10 cellular contexts compared by ENCODE assay signal in the genomic region with DNA sequence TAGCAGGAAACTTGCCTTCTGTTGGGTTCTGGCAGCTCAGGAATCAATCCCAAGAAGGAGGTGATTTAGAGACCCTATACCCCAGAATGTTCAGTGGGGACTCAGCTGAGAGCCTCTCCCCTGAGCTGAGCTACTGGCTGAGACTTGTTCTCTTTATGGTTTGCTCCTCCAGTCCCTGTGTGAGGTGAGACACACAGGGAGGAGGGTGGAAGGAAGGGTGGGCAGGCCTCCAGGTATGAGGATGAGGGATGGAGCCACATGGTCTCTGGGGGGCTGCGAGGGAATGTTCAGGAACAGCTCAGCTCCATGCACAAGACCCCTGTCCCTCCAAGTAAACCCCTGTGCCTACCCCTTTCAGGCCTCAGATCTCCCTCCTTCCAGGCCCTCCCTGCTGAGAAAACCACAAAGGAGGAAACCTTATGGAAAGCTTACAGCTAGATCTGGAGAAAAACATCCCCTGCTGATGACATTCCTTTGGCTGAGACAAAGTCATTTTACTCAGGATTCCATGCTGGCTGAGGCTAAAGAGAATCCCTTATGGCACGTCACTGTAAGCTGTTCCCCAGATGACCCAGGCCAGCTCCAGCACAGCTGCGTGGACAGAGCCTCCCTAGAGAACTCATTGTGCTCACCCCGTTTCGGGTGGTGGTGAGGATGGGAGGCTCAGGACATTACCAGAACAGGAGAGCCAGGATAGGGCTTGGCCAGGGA.
A peak's percentile ranks its signal among the peaks of the same experiment; 100 is the strongest.
DNase-seq lines count a peak whose midpoint lies in the region; ATAC-seq and TF ChIP-seq lines count a peak whose summit lies in the region.
"Had no signal": no experiment of that assay in that cellular context is flagged by ENCODE, and none has a peak within 500 bp of the region (broad histone marks: within the 10 kb centered on the region; RNA-seq: fewer than 3 reads in every experiment).

No MANE protein-coding gene starts in this region.

- H3K36me3 ChIP-seq in BLaER1 (peaks cover 26% of the 10 kb centered on the region), heart right ventricle (no peaks in the 10 kb centered on the region)

- H3K4me2 ChIP-seq in BLaER1: peak overlapping the region; percentile 94

- H3K9me3 ChIP-seq in BLaER1 (no peaks in the 10 kb centered on the region), heart right ventricle (no peaks in the 10 kb centered on the region)

- H3K4me1 ChIP-seq in BLaER1: peaks cover 59% of the 10 kb centered on the region
- peaks cover 37 to 100% (median 86%) of the 10 kb centered on the region in 9 donors for H3K4me1 ChIP-seq in heart right ventricle

- ATAC-seq in heart right ventricle (peak; percentile 62 to 89 (median 78)), HG03175 (IDR thresholded peaks at IDR 0.05; ENCODE audit: unreplicated experiment) (no peak), HG02642 (IDR thresholded peaks at IDR 0.05; ENCODE audit: poor library complexity, unreplicated experiment) (no peak)

- no peak for TF ChIP-seq CTCF in heart right ventricle (IDR thresholded peaks at IDR 0.05)

- peak; percentile 73 for DNase-seq in amniotic epithelial cell (ENCODE audit: low read depth)
- peak; percentile 68 to 80 for DNase-seq in heart right ventricle
- DNase-seq in posterior cingulate gyrus: peak in 9 of 10 donors; percentile 57 to 96 (median 74)
- DNase-seq in KG1 (lab: John Stamatoyannopoulos, UW): no peak
- no peak for DNase-seq in MV-4-11 (lab: John Stamatoyannopoulos, UW)
- DNase-seq: activated CD4-positive, alpha-beta T cell treated with anti-CD3 and anti-CD28 coated beads for 1 hour; NCI-H2029 had no signal

- peak overlapping the region; percentile 88; the same call in 1 of the 2 replicates for H3K9ac ChIP-seq in BLaER1

- H3K27me3 ChIP-seq in BLaER1: no peaks in the 10 kb centered on the region
- peaks cover 0 to 16% (median 0%) of the 10 kb centered on the region in 7 donors for H3K27me3 ChIP-seq in heart right ventricle

- intact Hi-C loops in heart right ventricle (cut with DNase I) (loop anchor here in 1 of 10 donors (1.0 kb wide), 1 partner anchor 23 kb away; no protein-coding TSS in a partner anchor), posterior cingulate gyrus (cut with DNase I) (no loop called here)

- no peak overlapping the region for H3K4me3 ChIP-seq in BLaER1
- peak overlapping the region in 1 of 10 donors; percentile 82 for H3K4me3 ChIP-seq in heart right ventricle

- 9 to 15% methylated on average over 5 of the region's 5 CpGs for WGBS in heart right ventricle, 2 donors

- H3K27ac ChIP-seq in BLaER1 (peak overlapping the region; percentile 39), heart right ventricle (peak overlapping the region; percentile 77 to 97 (median 92))

- peaks cover 57% of the 10 kb centered on the region for H4K20me1 ChIP-seq in BLaER1

Comparison
In these comparisons a context has a peak if more than half of its experiments do, and no peak if none do; other contexts are left out.
1. DNase-seq: peak in amniotic epithelial cell (single experiment), heart right ventricle (2 of 2) and posterior cingulate gyrus (9 of 10); none in KG1 (single experiment) and MV-4-11 (single experiment).
2. ATAC-seq: peak in heart right ventricle (8 of 8); none in HG03175 (single experiment) and HG02642 (single experiment).